In the genomic region with DNA sequence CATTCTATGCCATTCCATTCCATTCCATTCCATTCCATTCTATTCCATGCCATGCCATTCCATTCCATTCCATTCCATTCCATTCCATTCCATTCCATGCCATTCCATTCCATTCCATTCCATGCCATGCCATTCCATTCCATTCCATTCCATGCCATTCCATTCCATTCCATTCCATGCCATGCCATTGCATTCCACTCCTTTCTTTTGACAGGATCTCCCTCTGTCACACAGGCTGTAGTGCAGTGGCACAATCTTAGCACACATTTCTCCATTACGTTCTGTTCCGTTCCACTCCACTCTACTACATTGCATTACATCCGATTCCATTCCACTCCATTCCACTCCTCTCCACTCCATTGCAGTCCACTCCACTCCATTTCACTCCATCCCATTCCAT, we compare ENCODE assay signal across 6 cellular contexts.
DNase-seq lines count a peak whose midpoint lies in the region; ATAC-seq, FAIRE-seq and TF ChIP-seq lines count a peak whose summit lies in the region.
"Not testable (repeated sequence)": the region's sequence is repeated elsewhere in the genome, so short reads cannot be mapped to it uniquely, and the experiment has no call there.

No MANE protein-coding gene starts in this region.

- intact Hi-C loops in Right ventricle myocardium inferior (cut with DNase I), result not testable (repeated sequence)

- not testable (repeated sequence) for H3K4me1 Mint-ChIP-seq in astrocyte (ENCODE audit: low read depth, unreplicated experiment); endothelial cell (ENCODE audit: unreplicated experiment)

- not testable (repeated sequence) for H3K79me2 ChIP-seq in astrocyte (ENCODE audit: insufficient read depth, low read length)

- not testable (repeated sequence) for H3K4me3 ChIP-seq in astrocyte (ENCODE audit: insufficient read depth, low read depth, low read length); fibroblast of pulmonary artery (replicated peaks; ENCODE audit: low read depth, low read length); small intestine (ENCODE audit: low read depth in 1 of 2, low read length in 2 of 2)

- ATAC-seq in Right ventricle myocardium inferior, result peak; percentile 10

- not testable (repeated sequence) for H3K27ac Mint-ChIP-seq in astrocyte (ENCODE audit: unreplicated experiment)
- peak overlapping the region; percentile 12 for H3K27ac Mint-ChIP-seq in endothelial cell (ENCODE audit: unreplicated experiment)

- H3K27me3 ChIP-seq in astrocyte (ENCODE audit: insufficient read depth, low read length); small intestine (ENCODE audit: control insufficient read depth in 2 of 2, insufficient read depth in 2 of 2, low read length in 2 of 2): not testable (repeated sequence)

- H3K9me3 Mint-ChIP-seq in astrocyte (ENCODE audit: unreplicated experiment) (peaks cover 58% of the 10 kb centered on the region), endothelial cell (ENCODE audit: unreplicated experiment) (peaks cover 52% of the 10 kb centered on the region)

- H3K27ac ChIP-seq in astrocyte (ENCODE audit: low read depth, low read length); small intestine (ENCODE audit: low read depth in 1 of 2, low read length in 1 of 2): not testable (repeated sequence)

- H3K4me3 Mint-ChIP-seq in astrocyte (ENCODE audit: unreplicated experiment), result not testable (repeated sequence)
- peak overlapping the region; percentile 0 for H3K4me3 Mint-ChIP-seq in endothelial cell (ENCODE audit: unreplicated experiment)

- not testable (repeated sequence) for H3K9ac ChIP-seq in astrocyte (ENCODE audit: low read length)

- TF ChIP-seq CTCF in astrocyte (IDR thresholded peaks at IDR 0.05; ENCODE audit: insufficient read depth, low read depth, low read length); endothelial cell (IDR thresholded peaks at IDR 0.05; ENCODE audit: unreplicated experiment); fibroblast of pulmonary artery (IDR thresholded peaks at IDR 0.05; ENCODE audit: low read length, missing control alignments): not testable (repeated sequence)

- not testable (repeated sequence) for H3K36me3 Mint-ChIP-seq in astrocyte (ENCODE audit: low read depth, unreplicated experiment)
- H3K36me3 Mint-ChIP-seq in endothelial cell (ENCODE audit: low read depth, unreplicated experiment), result peaks cover 34% of the 10 kb centered on the region

- H3K9me3 ChIP-seq in astrocyte (ENCODE audit: insufficient read depth, low read depth, low read length), result peaks cover 36% of the 10 kb centered on the region
- not testable (repeated sequence) for H3K9me3 ChIP-seq in small intestine (ENCODE audit: control insufficient read depth, low read depth)

- not testable (repeated sequence) for FAIRE-seq in astrocyte (lab: Jason Lieb, UNC); small intestine (lab: Jason Lieb, UNC)

- H4K20me1 ChIP-seq in astrocyte (ENCODE audit: insufficient read depth, low read length), result not testable (repeated sequence)

- not testable (repeated sequence) for H3K36me3 ChIP-seq in astrocyte (ENCODE audit: insufficient read depth, low read length); small intestine (ENCODE audit: control insufficient read depth in 2 of 2, insufficient read depth in 2 of 2, low read length in 2 of 2)

- H3K27me3 Mint-ChIP-seq in astrocyte (ENCODE audit: low read depth, unreplicated experiment), result not testable (repeated sequence)
- peaks cover 24% of the 10 kb centered on the region for H3K27me3 Mint-ChIP-seq in endothelial cell (ENCODE audit: unreplicated experiment)

- peak; percentile 16 for DNase-seq in astrocyte (ENCODE audit: low read depth)
- not testable (repeated sequence) for DNase-seq in endothelial cell (ENCODE audit: low spot score); Right ventricle myocardium inferior (ENCODE audit: missing footprints)
- peak; percentile 3 for DNase-seq in fibroblast of pulmonary artery (ENCODE audit: low read depth)
- DNase-seq in iris pigment epithelial cell (ENCODE audit: low read depth), result peak; percentile 6
- DNase-seq in small intestine, result peak; percentile 1

- not testable (repeated sequence) for H2AFZ ChIP-seq in astrocyte (ENCODE audit: low read depth, low read length)

- H3K4me2 ChIP-seq in astrocyte (ENCODE audit: low read length), result not testable (repeated sequence)

- 83 to 89% (median 87%) methylated on average over 3 of the region's 3 CpGs for WGBS in small intestine, 3 donors

- not testable (repeated sequence) for H3K4me1 ChIP-seq in astrocyte (ENCODE audit: insufficient read depth, low read length); small intestine (ENCODE audit: control insufficient read depth in 2 of 2, insufficient read depth in 1 of 2, low read depth in 1 of 2, low read length in 1 of 2)
